1 cellular context compared by ENCODE assay signal in genomic region chr21:14878971-14879370, GRCh38.
TF ChIP-seq lines count a peak whose summit lies in the region.

No MANE protein-coding gene starts in this region.

TF ChIP-seq in HepG2, 621 proteins besides CTCF, POLR2A, EP300 and RAD21 (continued from another document and continues in another):
- TF ChIP-seq DNMT3B (CRISPR knock-in tag; conservative IDR thresholded peaks at IDR 0.05), result peak; percentile 67; the same call in 1 of the 2 replicates
- peak; percentile 83; the same call in 1 of the 2 replicates for TF ChIP-seq FOXO1 (CRISPR knock-in tag; IDR thresholded peaks at IDR 0.05)
- peak; percentile 85; the same call in 1 of the 2 replicates for TF ChIP-seq RERE (CRISPR knock-in tag; IDR thresholded peaks at IDR 0.05; ENCODE audit: low read depth)
- TF ChIP-seq STAT5B (CRISPR knock-in tag; IDR thresholded peaks at IDR 0.05), result peak; percentile 71; the same call in 1 of the 2 replicates
- TF ChIP-seq PCBP2 (optimal IDR thresholded peaks at IDR 0.05; ENCODE audit: low read depth, low read length, poor library complexity, severe bottlenecking), result no peak
- TF ChIP-seq NR3C1 (CRISPR knock-in tag; IDR thresholded peaks at IDR 0.05), result no peak
- TF ChIP-seq NCOA2 (CRISPR knock-in tag; IDR thresholded peaks at IDR 0.05), result peak; percentile 97
- TF ChIP-seq ZNF138 (CRISPR knock-in tag; IDR thresholded peaks at IDR 0.05; ENCODE audit: low read depth), result no peak
- no peak for TF ChIP-seq ZNF841 (CRISPR knock-in tag; IDR thresholded peaks at IDR 0.05; ENCODE audit: borderline replicate concordance)
- no peak for TF ChIP-seq ZNF776 (CRISPR knock-in tag; IDR thresholded peaks at IDR 0.05)
- TF ChIP-seq ZNF770 (CRISPR knock-in tag; IDR thresholded peaks at IDR 0.05), result no peak
- TF ChIP-seq AKAP8 (CRISPR knock-in tag; IDR thresholded peaks at IDR 0.05), result no peak
- no peak for TF ChIP-seq MLLT10 (CRISPR knock-in tag; IDR thresholded peaks at IDR 0.05)
- no peak for TF ChIP-seq EEA1 (CRISPR knock-in tag; IDR thresholded peaks at IDR 0.05; ENCODE audit: borderline replicate concordance)
- TF ChIP-seq ATF2 (CRISPR knock-in tag; IDR thresholded peaks at IDR 0.05), result peak; percentile 88
- peak; percentile 89 for TF ChIP-seq SMAD3 (CRISPR knock-in tag; IDR thresholded peaks at IDR 0.05)
- no peak; the same call in 1 of the 2 replicates for TF ChIP-seq USF2 (IDR thresholded peaks at IDR 0.05; ENCODE audit: low read depth, low read length)
- TF ChIP-seq USF2 (CRISPR knock-in tag; IDR thresholded peaks at IDR 0.05; ENCODE audit: borderline replicate concordance), result peak; percentile 20; the same call in 1 of the 2 replicates
- no peak for TF ChIP-seq REXO4 (CRISPR knock-in tag; IDR thresholded peaks at IDR 0.05; ENCODE audit: borderline replicate concordance)
- TF ChIP-seq DMAP1 (CRISPR knock-in tag; IDR thresholded peaks at IDR 0.05), result no peak; the same call in 1 of the 2 replicates
- TF ChIP-seq ZBTB40 (IDR thresholded peaks at IDR 0.05), result no peak
- no peak for TF ChIP-seq ZBTB40 (CRISPR knock-in tag; IDR thresholded peaks at IDR 0.05)
- 0 out of 2 replicates have a peak, but pooled peaks have one; percentile 32 for TF ChIP-seq HMG20B (CRISPR knock-in tag; conservative IDR thresholded peaks at IDR 0.05)
- TF ChIP-seq ZNF484 (CRISPR knock-in tag; IDR thresholded peaks at IDR 0.05; ENCODE audit: borderline replicate concordance, low read depth), result no peak
- no peak for TF ChIP-seq MBNL3 (CRISPR knock-in tag; conservative IDR thresholded peaks at IDR 0.05)
- TF ChIP-seq ZMYM3 (CRISPR knock-in tag; IDR thresholded peaks at IDR 0.05), result no peak
- TF ChIP-seq DPF2 (CRISPR knock-in tag; IDR thresholded peaks at IDR 0.05; ENCODE audit: borderline replicate concordance, low read depth), result peak; percentile 71; the same call in 1 of the 2 replicates
- no peak for TF ChIP-seq PREB (CRISPR knock-in tag; IDR thresholded peaks at IDR 0.05)
- TF ChIP-seq LRRFIP1 (CRISPR knock-in tag; conservative IDR thresholded peaks at IDR 0.05), result no peak
- TF ChIP-seq ZNF530 (CRISPR knock-in tag; IDR thresholded peaks at IDR 0.05; ENCODE audit: low read depth), result no peak
